Comparison of ENCODE assay signal across 23 cellular contexts in the genomic region with DNA sequence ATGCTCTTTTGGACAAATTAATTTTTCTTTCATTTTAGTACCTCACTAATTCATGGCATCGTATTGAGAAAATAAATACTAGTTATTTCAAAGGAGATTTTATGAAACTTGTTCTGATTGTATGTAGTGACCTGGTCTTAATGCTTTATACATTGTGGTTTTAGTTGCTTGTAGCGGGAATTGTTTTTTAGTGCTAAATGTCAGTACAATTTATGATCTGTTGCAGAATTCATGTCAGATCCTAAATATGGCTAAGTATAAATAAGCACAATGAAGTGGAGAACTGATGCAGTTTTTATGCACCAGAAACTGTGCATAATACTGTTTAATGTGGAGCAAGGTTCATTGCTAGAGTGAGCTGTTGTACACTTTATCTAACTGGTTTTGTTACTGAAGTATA.
"Had no signal": no experiment of that assay in that cellular context is flagged by ENCODE, and none has a peak within 500 bp of the region (broad histone marks: within the 10 kb centered on the region; RNA-seq: fewer than 3 reads in every experiment).

No MANE protein-coding gene starts in this region.

- H3K9ac ChIP-seq: neural progenitor cell had no signal

- DNase-seq: effector CD4-positive, alpha-beta T cell; endodermal cell; gastrocnemius medialis; glutamatergic neuron; islet precursor cell; left lung; lower lobe of right lung; midbrain; nucleus accumbens; ovary; sigmoid colon; stimulated activated CD4-positive, alpha-beta T cell treated with anti-CD3 and anti-CD28 coated beads, Interleukin-2, amount 100 ng/mL, for 24 hours; stimulated activated CD4-positive, alpha-beta T cell treated with anti-CD3 and anti-CD28 coated beads, Interleukin-4, amount 100 ng/mL, for 4 hours; stimulated activated naive B cell treated with anti-CD40 and anti-IgM and Interleukin-4, amounts not matched to agents 10 μg/mL and 1 μg/mL and 100 μg/mL, for 72 hours; stimulated activated naive CD8-positive, alpha-beta T cell treated with anti-CD3 and anti-CD28 coated beads, Interleukin-15, amount 100 ng/mL, for 72 hours; testis; upper lobe of right lung had no signal

- H3K4me1 ChIP-seq: left lung, lower lobe of right lung, testis, upper lobe of right lung had no signal

- H2AFZ ChIP-seq: neural progenitor cell had no signal

- H3K9me3 ChIP-seq: gastrocnemius medialis, left lung, lower lobe of right lung, ovary, right atrium auricular region, sigmoid colon, testis, tibial nerve, upper lobe of right lung, vagina had no signal

- ATAC-seq: gastrocnemius medialis; left lung; lower lobe of right lung; natural killer cell treated with Interleukin-12 subunit alpha and Interleukin-12 subunit beta and Interleukin-15 and Interleukin-18, amount 100 ng/mL, for 72 hours; stimulated activated naive B cell treated with anti-CD40 and anti-IgM and Interleukin-4, amounts not matched to agents 10 μg/mL and 1 μg/mL and 100 μg/mL, for 72 hours; stimulated activated naive CD8-positive, alpha-beta T cell treated with anti-CD3 and anti-CD28 coated beads, Interleukin-15, amount 100 ng/mL, for 72 hours; upper lobe of right lung had no signal

- H3K4me2 ChIP-seq: neural progenitor cell had no signal

- H3K36me3 ChIP-seq: gastrocnemius medialis, left lung, lower lobe of right lung, neural progenitor cell, ovary, right atrium auricular region, sigmoid colon, tibial nerve, upper lobe of right lung, vagina had no signal

- H3K27ac ChIP-seq: gastrocnemius medialis, left lung, lower lobe of right lung, neural progenitor cell, ovary, right atrium auricular region, sigmoid colon, skin epidermis, testis, tibial nerve, upper lobe of right lung, vagina had no signal

- H3K4me3 ChIP-seq: gastrocnemius medialis, left lung, lower lobe of right lung, neural progenitor cell, ovary, right atrium auricular region, sigmoid colon, skin epidermis, testis, tibial nerve, upper lobe of right lung, vagina had no signal

- H3K27me3 ChIP-seq: gastrocnemius medialis, left lung, neural progenitor cell, ovary, right atrium auricular region, sigmoid colon, testis, tibial nerve, upper lobe of right lung, vagina had no signal
